23 cellular contexts compared by ENCODE assay signal in genomic region chr3:43210049-43211027, GRCh38.
"Had no signal": no experiment of that assay in that cellular context is flagged by ENCODE, and none has a peak within 500 bp of the region (broad histone marks: within the 10 kb centered on the region; RNA-seq: fewer than 3 reads in every experiment).

No MANE protein-coding gene starts in this region.

- H3K4me1 Mint-ChIP-seq: endodermal cell had no signal

- DNase-seq: activated CD8-positive, alpha-beta memory T cell treated with anti-CD3 and anti-CD28 coated beads, Interleukin-2, amount 50 U/mL, for 48 hours; activated effector memory CD4-positive, alpha-beta T cell treated with Interleukin-2 at 50 U/mL for 16 hours; activated naive CD4-positive, alpha-beta T cell treated with anti-CD3 and anti-CD28 coated beads, Interleukin-2, amount 10 ng/mL, durations not matched to agents 7 days and 5 days; activated T-cell treated with anti-CD3 and anti-CD28 coated beads, Interleukin-2, amount 50 U/mL, for 48 hours; anterior cingulate cortex; central memory CD4-positive, alpha-beta T cell; endodermal cell; esophagus squamous epithelium; gastrocnemius medialis; head of caudate nucleus; midbrain; natural killer cell; psoas muscle; stimulated activated CD4-positive, alpha-beta T cell treated with anti-CD3 and anti-CD28 coated beads, Interleukin-2, amount 100 ng/mL, for 48 hours; stimulated activated naive CD4-positive, alpha-beta T cell; T1000; upper lobe of left lung had no signal

- H3K4me1 ChIP-seq: upper lobe of left lung had no signal

- H3K9me3 ChIP-seq: esophagus squamous epithelium, gastrocnemius medialis, psoas muscle, thoracic aorta, upper lobe of left lung had no signal

- H3K4me3 ChIP-seq: coronary artery, esophagus squamous epithelium, gastrocnemius medialis, psoas muscle, thoracic aorta, upper lobe of left lung had no signal

- H3K27me3 ChIP-seq: gastrocnemius medialis, upper lobe of left lung had no signal

- H3K36me3 Mint-ChIP-seq: activated naive CD4-positive, alpha-beta T cell treated with anti-CD3 and anti-CD28 coated beads, Interleukin-2, amount 10 ng/mL, durations not matched to agents 7 days and 5 days; brain; natural killer cell; WTC11 had no signal

- H3K27ac Mint-ChIP-seq: activated naive CD4-positive, alpha-beta T cell treated with anti-CD3 and anti-CD28 coated beads, Interleukin-2, amount 10 ng/mL, durations not matched to agents 7 days and 5 days; brain; endodermal cell; T-helper 1 cell treated with Interleukin-12 subunit alpha and Interleukin-12 subunit beta and Interleukin-4 antibody, amounts not matched to agents 30 μg/mL and 1 μg/mL, for 36 hours; WTC11 had no signal

- H3K36me3 ChIP-seq: esophagus squamous epithelium, gastrocnemius medialis, thoracic aorta, upper lobe of left lung had no signal

- H3K9me3 Mint-ChIP-seq: activated naive CD4-positive, alpha-beta T cell treated with anti-CD3 and anti-CD28 coated beads, Interleukin-2, amount 10 ng/mL, durations not matched to agents 7 days and 5 days; endodermal cell; natural killer cell; T-helper 1 cell treated with Interleukin-12 subunit alpha and Interleukin-12 subunit beta and Interleukin-4 antibody, amounts not matched to agents 30 μg/mL and 1 μg/mL, for 36 hours; WTC11 had no signal

- H3K27ac ChIP-seq: coronary artery, esophagus squamous epithelium, gastrocnemius medialis, psoas muscle, thoracic aorta, upper lobe of left lung had no signal

- ATAC-seq: gastrocnemius medialis, natural killer cell, psoas muscle, sciatic nerve, WTC11 had no signal

- H3K4me3 Mint-ChIP-seq: activated naive CD4-positive, alpha-beta T cell treated with anti-CD3 and anti-CD28 coated beads, Interleukin-2, amount 10 ng/mL, durations not matched to agents 7 days and 5 days; brain; endodermal cell; natural killer cell; T-helper 1 cell treated with Interleukin-12 subunit alpha and Interleukin-12 subunit beta and Interleukin-4 antibody, amounts not matched to agents 30 μg/mL and 1 μg/mL, for 36 hours; WTC11 had no signal
